8 cellular contexts compared by ENCODE assay signal in genomic region chr13:30739646-30740642, GRCh38. TPM values are rescaled to one million over a fixed set of nuclear protein-coding genes. Genes with fewer than 3 reads are reported as not detected.
DNase-seq lines count a peak whose midpoint lies in the region; TF ChIP-seq lines count a peak whose summit lies in the region.

No MANE protein-coding gene starts in this region.

- no peak for TF ChIP-seq CTCF in HFF-Myc (IDR thresholded peaks at IDR 0.05; ENCODE audit: low read depth, low read length, missing control alignments)
- TF ChIP-seq CTCF in OCI-LY7 (conservative IDR thresholded peaks at IDR 0.05; ENCODE audit: low read length), result no peak
- TF ChIP-seq CTCF in kidney epithelial cell (IDR thresholded peaks at IDR 0.05; ENCODE audit: insufficient read depth, low read length, poor library complexity, severe bottlenecking), result no peak

- H3K27me3 ChIP-seq in kidney epithelial cell (ENCODE audit: control insufficient read depth, insufficient read depth, low read length), result no peaks in the 10 kb centered on the region

- H3K79me2 ChIP-seq in OCI-LY7 (ENCODE audit: insufficient read depth, low read depth, low read length), result peaks cover 20% of the 10 kb centered on the region

- H3K4me3 ChIP-seq in HFF-Myc (replicated peaks; ENCODE audit: low read depth, low read length), result no peak overlapping the region
- no peak overlapping the region for H3K4me3 ChIP-seq in OCI-LY7 (ENCODE audit: low read depth, low read length, poor library complexity, severe bottlenecking)
- no peak overlapping the region for H3K4me3 ChIP-seq in kidney epithelial cell (ENCODE audit: low read depth, low read length)

- no peak overlapping the region for H3K27ac ChIP-seq in OCI-LY7 (ENCODE audit: low read depth, low read length, poor library complexity, severe bottlenecking)

- H3K36me3 ChIP-seq in OCI-LY7 (ENCODE audit: insufficient read depth, low read length) (peaks cover 15% of the 10 kb centered on the region), kidney epithelial cell (ENCODE audit: control insufficient read depth, insufficient read depth, low read length) (no peaks in the 10 kb centered on the region)

- no peaks in the 10 kb centered on the region for H4K20me1 ChIP-seq in OCI-LY7 (ENCODE audit: insufficient read depth, low read length)

- intact Hi-C loops in OCI-LY7 (cut with micrococcal nuclease; ENCODE audit: unreplicated experiment), result loop anchor here (5.0 to 10.0 kb wide), 2 partner anchors 295 to 368 kb away; no protein-coding TSS in a partner anchor

- DNase-seq in GM03348 (ENCODE audit: low spot score) (peak; percentile 65), HFF-Myc (ENCODE audit: extremely low read depth, low read depth) (peak; percentile 15), OCI-LY7 (ENCODE audit: low spot score) (peak; percentile 5), kidney epithelial cell (ENCODE audit: low read depth) (peak; percentile 57), Kasumi-1 (lab: John Stamatoyannopoulos, UW) (no peak), NCI-H1694 treated with DMSO at 0.1 percent for 48 hours (lab: John Stamatoyannopoulos, UW) (no peak)
- DNase-seq in activated T-helper 1 cell treated with anti-CD3 and anti-CD28 coated beads, Interleukin-2, amount 50 U/mL, for 16 hours (ENCODE audit: low read depth in 1 of 2, low spot score in 1 of 2), result peak; percentile 20 to 43
- peak; percentile 73 for DNase-seq in stimulated activated CD8-positive, alpha-beta memory T cell treated with anti-CD3 and anti-CD28 coated beads, Interleukin-4, amount 100 ng/mL, for 48 hours

- peaks cover 58% of the 10 kb centered on the region for H3K4me1 ChIP-seq in OCI-LY7 (ENCODE audit: insufficient read depth, low read length, poor library complexity, severe bottlenecking)

- no peaks in the 10 kb centered on the region for H3K9me3 ChIP-seq in OCI-LY7 (ENCODE audit: low read length)

- peak overlapping the region; percentile 51 for H3K4me2 ChIP-seq in OCI-LY7 (ENCODE audit: low read length)

- POLR2A ChIA-PET in OCI-LY7 (lab: Charles Lee), result interaction anchor here (0.6 to 2.4 kb wide), 3 partner anchors 15 to 122 kb away, joined by 4 to 6 read pairs (median 6); partner anchors contain the start of gene USPL1

- H3K9me2 ChIP-seq in OCI-LY7 (ENCODE audit: insufficient read depth, low read length), result no peaks in the 10 kb centered on the region

- CTCF ChIA-PET in OCI-LY7 (lab: Charles Lee; ENCODE audit: unreplicated experiment), result no interaction called here

- no TSS peak for BruUV-seq in OCI-LY7 (replicated peaks; lab: Mats Ljungman, UMichigan)

- no peak overlapping the region for H2AFZ ChIP-seq in OCI-LY7 (ENCODE audit: low read length)

RNA-seq across cellular contexts. Expression of gene ALOX5AP, which starts 4.6 kb away (rescaled TPM):
- 62.1 and 89.9 TPM in 2 replicates for total RNA-seq in OCI-LY7 (2014; rRNA removed; shearing (Covaris generic))
- 90.9 and 94.4 TPM in 2 replicates for total RNA-seq in OCI-LY7 (2022)
- total RNA-seq in kidney epithelial cell, result 85.4 and 96.0 TPM in 2 replicates

Comparison
In these comparisons a context has a peak if more than half of its experiments do, and no peak if none do; other contexts are left out.
1. DNase-seq: peak in GM03348 (single experiment), HFF-Myc (single experiment), OCI-LY7 (single experiment), activated T-helper 1 cell treated with anti-CD3 and anti-CD28 coated beads, Interleukin-2, amount 50 U/mL, for 16 hours (2 of 2), kidney epithelial cell (single experiment) and stimulated activated CD8-positive, alpha-beta memory T cell treated with anti-CD3 and anti-CD28 coated beads, Interleukin-4, amount 100 ng/mL, for 48 hours (single experiment); none in Kasumi-1 (0 of 2) and NCI-H1694 treated with DMSO at 0.1 percent for 48 hours (single experiment).